Comparison of ENCODE assay signal across 21 cellular contexts in the genomic region with DNA sequence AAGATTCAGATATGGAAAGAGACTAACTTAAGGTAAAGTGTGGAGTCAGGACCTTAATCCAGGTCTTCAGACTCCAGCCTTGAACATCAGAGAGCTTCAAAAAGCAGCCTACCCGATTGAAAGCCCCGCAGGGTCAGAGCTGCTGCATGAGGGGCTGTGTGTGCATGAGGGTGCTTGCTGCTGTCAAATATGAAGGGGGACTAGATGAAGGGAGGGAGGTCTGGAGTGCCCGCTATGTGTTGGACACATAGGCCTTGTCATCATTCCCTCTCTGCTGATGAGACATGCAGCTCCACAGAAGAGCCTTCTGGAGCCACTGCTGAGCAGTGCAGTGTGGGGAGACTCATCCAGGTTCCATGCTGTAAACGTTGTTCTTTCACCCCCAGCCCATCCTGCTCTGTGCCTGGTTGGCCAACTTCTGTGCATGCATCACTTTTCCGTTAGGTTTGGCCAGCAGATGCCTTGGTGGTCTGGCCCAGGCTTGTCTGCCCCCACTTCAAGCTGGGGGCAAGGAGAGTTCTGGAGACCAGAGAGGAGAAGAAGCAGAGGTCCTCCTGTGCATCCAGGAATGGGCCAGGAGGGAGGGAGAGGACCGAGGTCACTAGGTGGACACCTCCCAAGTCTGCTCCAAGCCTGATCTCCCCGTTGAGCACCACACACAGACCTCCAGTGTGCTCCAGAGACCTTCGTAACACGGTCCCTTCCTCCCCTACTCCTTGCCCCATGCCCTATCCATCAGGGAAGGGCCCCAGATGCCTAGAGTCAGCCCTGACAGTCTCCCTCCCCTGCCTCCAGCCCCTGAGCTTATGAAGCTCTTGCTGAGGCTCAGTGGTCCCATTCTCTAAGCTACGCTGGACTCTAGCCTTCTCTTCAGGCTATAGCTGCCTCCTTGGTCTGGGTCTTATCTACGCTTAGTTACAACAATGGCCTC. TPM values are rescaled to one million over a fixed set of nuclear protein-coding genes. Genes with fewer than 3 reads are reported as not detected.
A peak's percentile ranks its signal among the peaks of the same experiment; 100 is the strongest.
DNase-seq lines count a peak whose midpoint lies in the region; ATAC-seq and TF ChIP-seq lines count a peak whose summit lies in the region.
"Had no signal": no experiment of that assay in that cellular context is flagged by ENCODE, and none has a peak within 500 bp of the region (broad histone marks: within the 10 kb centered on the region; RNA-seq: fewer than 3 reads in every experiment).

No MANE protein-coding gene starts in this region.

- H3K27ac Mint-ChIP-seq in T-helper 17 cell, result peak overlapping the region; percentile 32
- H3K27ac Mint-ChIP-seq in memory B cell, result peak overlapping the region; percentile 94
- H3K27ac Mint-ChIP-seq in type B pancreatic cell, result no peak overlapping the region
- H3K27ac Mint-ChIP-seq: activated naive CD4-positive, alpha-beta T cell treated with anti-CD3 and anti-CD28 coated beads, Interleukin-2, amount 50 U/mL, for 24 hours; activated T-cell treated with anti-CD3 and anti-CD28 coated beads, Interleukin-2, amount 50 U/mL, for 24 hours had no signal

- TF ChIP-seq POLR2A in vagina (IDR thresholded peaks at IDR 0.05), result no peak

- no peaks in the 10 kb centered on the region for H3K27me3 ChIP-seq in vagina
- H3K27me3 ChIP-seq: left lung, uterus had no signal

- no peaks in the 10 kb centered on the region for H3K36me3 ChIP-seq in vagina
- H3K36me3 ChIP-seq: left lung, uterus had no signal

- DNase-seq in Right ventricle myocardium inferior (ENCODE audit: missing footprints), result peak; percentile 16
- DNase-seq in left cardiac atrium, result no peak
- no peak for DNase-seq in T-helper 17 cell
- DNase-seq in memory B cell (ENCODE audit: low spot score in 2 of 2), result no peak
- DNase-seq in vagina (ENCODE audit: extremely low spot score in 2 of 2), result peak; percentile 81 to 84
- DNase-seq in NCI-H1092 (lab: John Stamatoyannopoulos, UW), result no peak
- DNase-seq in type B pancreatic cell (ENCODE audit: extremely low spot score, unreplicated experiment), result no peak
- no peak for DNase-seq in NCI-H1105 (lab: John Stamatoyannopoulos, UW)
- DNase-seq: ACHN; activated CD4-positive, alpha-beta T cell treated with anti-CD3 and anti-CD28 coated beads, Interleukin-2, amount 50 U/mL, for 1 hour; DMS 273 treated with DMSO at 0.1 percent for 48 hours; GM23248; NCI-H1436 treated with DMSO at 0.1 percent for 48 hours; NCI-H69; SHP77; T-helper 1 cell had no signal

- no peak for TF ChIP-seq CTCF in vagina (IDR thresholded peaks at IDR 0.05)
- no peak for TF ChIP-seq CTCF in type B pancreatic cell (conservative IDR thresholded peaks at IDR 0.05)

- H3K4me1 ChIP-seq in vagina, result no peaks in the 10 kb centered on the region
- H3K4me1 ChIP-seq: uterus had no signal

- H3K27ac ChIP-seq in vagina, result no peak overlapping the region
- H3K27ac ChIP-seq: GM23248 had no signal

- no peak overlapping the region for H3K4me3 ChIP-seq in vagina
- H3K4me3 ChIP-seq: GM23248, left lung, uterus had no signal

- ATAC-seq in Right ventricle myocardium inferior (no peak), left cardiac atrium (no peak), T-helper 17 cell (no peak), memory B cell (ENCODE audit: low read depth) (no peak)

- H3K36me3 Mint-ChIP-seq in T-helper 17 cell (ENCODE audit: low read depth), result peaks cover 2% of the 10 kb centered on the region
- H3K36me3 Mint-ChIP-seq in memory B cell, result no peaks in the 10 kb centered on the region
- H3K36me3 Mint-ChIP-seq in type B pancreatic cell, result no peaks in the 10 kb centered on the region
- H3K36me3 Mint-ChIP-seq: activated naive CD4-positive, alpha-beta T cell treated with anti-CD3 and anti-CD28 coated beads, Interleukin-2, amount 50 U/mL, for 24 hours had no signal

- H3K9me3 ChIP-seq in T-helper 17 cell (ENCODE audit: control insufficient read depth, low read length, poor library complexity, severe bottlenecking), result no peaks in the 10 kb centered on the region
- H3K9me3 ChIP-seq in vagina, result no peaks in the 10 kb centered on the region
- H3K9me3 ChIP-seq: left lung, uterus had no signal

- H3K4me1 Mint-ChIP-seq in T-helper 17 cell (peaks cover 4% of the 10 kb centered on the region), memory B cell (peaks cover 44% of the 10 kb centered on the region), type B pancreatic cell (ENCODE audit: unreplicated experiment) (peaks cover 15% of the 10 kb centered on the region)
- H3K4me1 Mint-ChIP-seq: activated naive CD4-positive, alpha-beta T cell treated with anti-CD3 and anti-CD28 coated beads, Interleukin-2, amount 50 U/mL, for 24 hours had no signal

- peaks cover 72% of the 10 kb centered on the region for H3K27me3 Mint-ChIP-seq in T-helper 17 cell
- H3K27me3 Mint-ChIP-seq in memory B cell, result peaks cover 15% of the 10 kb centered on the region
- peaks cover 7% of the 10 kb centered on the region for H3K27me3 Mint-ChIP-seq in type B pancreatic cell

- intact Hi-C loops in Right ventricle myocardium inferior (cut with DNase I) (no loop called here), left cardiac atrium (cut with DNase I) (no loop called here), vagina (cut with DNase I) (no loop called here)

- H3K9me3 Mint-ChIP-seq in memory B cell, result no peaks in the 10 kb centered on the region
- H3K9me3 Mint-ChIP-seq in type B pancreatic cell, result no peaks in the 10 kb centered on the region
- H3K9me3 Mint-ChIP-seq: activated naive CD4-positive, alpha-beta T cell treated with anti-CD3 and anti-CD28 coated beads, Interleukin-2, amount 50 U/mL, for 24 hours; activated T-cell treated with anti-CD3 and anti-CD28 coated beads, Interleukin-2, amount 50 U/mL, for 24 hours had no signal

- H3K4me3 Mint-ChIP-seq in T-helper 17 cell, result no peak overlapping the region
- H3K4me3 Mint-ChIP-seq in memory B cell, result no peak overlapping the region
- no peak overlapping the region for H3K4me3 Mint-ChIP-seq in type B pancreatic cell
- H3K4me3 Mint-ChIP-seq: activated naive CD4-positive, alpha-beta T cell treated with anti-CD3 and anti-CD28 coated beads, Interleukin-2, amount 50 U/mL, for 24 hours; activated T-cell treated with anti-CD3 and anti-CD28 coated beads, Interleukin-2, amount 50 U/mL, for 24 hours had no signal

RNA-seq across cellular contexts. Expression of gene LRRC32, which starts 32.0 kb away (rescaled TPM):
- total RNA-seq in Right ventricle myocardium inferior, result 32.5 TPM
- 10 to 100 TPM; 43.8 to 88.2 TPM for total RNA-seq in left cardiac atrium
- total RNA-seq in T-helper 17 cell, result 10 to 100 TPM in 1 of 2 donors, 1 to 10 TPM in 1; 3.2 to 11.5 TPM
- 66.3 TPM for total RNA-seq in vagina
- total RNA-seq in type B pancreatic cell (ENCODE audit: low replicate concordance), result 4.3 and 5.4 TPM in 2 replicates
- total RNA-seq: M059J had no signal

Comparison
In these comparisons a context has a peak if more than half of its experiments do, and no peak if none do; other contexts are left out.
1. DNase-seq: peak in Right ventricle myocardium inferior (single experiment) and vagina (2 of 2); none in left cardiac atrium (single experiment), T-helper 17 cell (0 of 3), memory B cell (0 of 2), NCI-H1092 (single experiment), type B pancreatic cell (single experiment) and NCI-H1105 (single experiment).